9 cellular contexts compared by ENCODE assay signal in genomic region chr6:36642913-36643817, GRCh38. TPM values are rescaled to one million over a fixed set of nuclear protein-coding genes. Genes with fewer than 3 reads are reported as not detected.
A peak's percentile ranks its signal among the peaks of the same experiment; 100 is the strongest.
DNase-seq lines count a peak whose midpoint lies in the region; ATAC-seq, FAIRE-seq and TF ChIP-seq lines count a peak whose summit lies in the region.
"Had no signal": no experiment of that assay in that cellular context is flagged by ENCODE, and none has a peak within 500 bp of the region (broad histone marks: within the 10 kb centered on the region; RNA-seq: fewer than 3 reads in every experiment).

No MANE protein-coding gene starts in this region.

- FAIRE-seq in endothelial cell of umbilical vein (lab: Jason Lieb, UNC), result peak; percentile 44

- no peaks in the 10 kb centered on the region for H3K27me3 ChIP-seq in endothelial cell of umbilical vein (ENCODE audit: control insufficient read depth in 2 of 2, insufficient read depth in 2 of 2, low read length in 2 of 2)

- TF ChIP-seq CTCF in AG09319 (IDR thresholded peaks at IDR 0.05; ENCODE audit: low read depth, low read length) (no peak), endothelial cell of umbilical vein (IDR thresholded peaks at IDR 0.05; ENCODE audit: extremely low read depth in 1 of 2, insufficient read depth in 1 of 2, low read depth in 1 of 2, low read length in 2 of 2) (no peak)

- ATAC-seq in HG03045 (IDR thresholded peaks at IDR 0.05; ENCODE audit: unreplicated experiment) (no peak), GM19463 (IDR thresholded peaks at IDR 0.05; ENCODE audit: unreplicated experiment) (no peak), GM19467 (IDR thresholded peaks at IDR 0.05; ENCODE audit: unreplicated experiment) (no peak)

- peak; percentile 69 for DNase-seq in AG09319 (ENCODE audit: extremely low read depth, low read depth)
- peak; percentile 80 for DNase-seq in NCI-H226
- DNase-seq in endothelial cell of umbilical vein (ENCODE audit: low read depth, low spot score), result peak; percentile 53
- DNase-seq in mesenteric fat pad (ENCODE audit: low spot score), result peak; percentile 92
- no peak for DNase-seq in SIG-M5 (lab: John Stamatoyannopoulos, UW)
- DNase-seq: NCI-H1436 treated with DMSO at 0.1 percent for 48 hours had no signal

- no peaks in the 10 kb centered on the region for H4K20me1 ChIP-seq in endothelial cell of umbilical vein (replicated peaks; ENCODE audit: control insufficient read depth, extremely low read depth, insufficient read depth, low read length)

- no peaks in the 10 kb centered on the region for H3K79me2 ChIP-seq in endothelial cell of umbilical vein (ENCODE audit: control insufficient read depth, insufficient read depth, low read length)

- H3K9me1 ChIP-seq in endothelial cell of umbilical vein (replicated peaks; ENCODE audit: control insufficient read depth, extremely low read depth, insufficient read depth, low read length), result no peaks in the 10 kb centered on the region

- BruUV-seq in endothelial cell of umbilical vein (replicated peaks; lab: Mats Ljungman, UMichigan), result no TSS peak

- H2AFZ ChIP-seq in endothelial cell of umbilical vein (ENCODE audit: low read depth, low read length), result no peak overlapping the region

- intact Hi-C loops in endothelial cell of umbilical vein (cut with micrococcal nuclease), result no loop called here

- POLR2A ChIA-PET in endothelial cell of umbilical vein (lab: Charles Lee), result no interaction called here

- TF ChIP-seq POLR2A in endothelial cell of umbilical vein (IDR thresholded peaks at IDR 0.05; ENCODE audit: low read depth, low read length), result no peak

- H3K4me2 ChIP-seq in endothelial cell of umbilical vein (ENCODE audit: insufficient read depth, low read length), result no peak overlapping the region

- no peak overlapping the region for H3K4me3 ChIP-seq in endothelial cell of umbilical vein (replicated peaks in 1 of 3; ENCODE audit: insufficient read depth in 1 of 3, low read depth in 1 of 3, low read length in 3 of 3)

- no peak overlapping the region for H3K9ac ChIP-seq in endothelial cell of umbilical vein (replicated peaks; ENCODE audit: extremely low read depth, insufficient read depth, low read length)

- no peaks in the 10 kb centered on the region for H3K4me1 ChIP-seq in endothelial cell of umbilical vein (ENCODE audit: control insufficient read depth, extremely low read depth, insufficient read depth, low read length)

- dilution Hi-C loops in endothelial cell of umbilical vein (cut with MboI; ENCODE audit: extremely low pct_ligation_motif_present, low sequenced_read_pairs), result no loop called here

- CTCF ChIA-PET in endothelial cell of umbilical vein (lab: Charles Lee), result interaction anchor here (0.8 to 4.4 kb wide), 5 partner anchors 9 to 116 kb away, joined by 3 to 22 read pairs (median 5); no protein-coding TSS in a partner anchor

- no peak overlapping the region for H3K27ac ChIP-seq in endothelial cell of umbilical vein (ENCODE audit: insufficient read depth, low read depth, low read length)

- H3K9me3 ChIP-seq in endothelial cell of umbilical vein (replicated peaks; ENCODE audit: control insufficient read depth, insufficient read depth, low read length), result no peaks in the 10 kb centered on the region

- no peaks in the 10 kb centered on the region for H3K36me3 ChIP-seq in endothelial cell of umbilical vein (ENCODE audit: control insufficient read depth in 2 of 2, extremely low read depth in 1 of 2, insufficient read depth in 2 of 2, low read length in 2 of 2)

TF ChIP-seq in endothelial cell of umbilical vein, 7 proteins besides CTCF, POLR2A, EP300 and RAD21:
- no peak for TF ChIP-seq MAX (IDR thresholded peaks at IDR 0.05; ENCODE audit: insufficient read depth, insufficient read length)
- TF ChIP-seq POLR2AphosphoS5 (IDR thresholded peaks at IDR 0.05; ENCODE audit: insufficient read depth, low read depth, low read length), result no peak
- no peak for TF ChIP-seq FOS (IDR thresholded peaks at IDR 0.05; ENCODE audit: borderline replicate concordance, insufficient read depth, low read length)
- no peak for TF ChIP-seq GATA2 (IDR thresholded peaks at IDR 0.05; ENCODE audit: insufficient read depth, insufficient read length, low read depth, low read length)
- TF ChIP-seq JUN (IDR thresholded peaks at IDR 0.05; ENCODE audit: borderline replicate concordance, insufficient read depth, insufficient read length, low read depth), result no peak
- no peak for TF ChIP-seq MYC (IDR thresholded peaks at IDR 0.05; ENCODE audit: low read depth, low read length)
- no peak for TF ChIP-seq EZH2 (IDR thresholded peaks at IDR 0.05; ENCODE audit: borderline replicate concordance, low read depth, low read length, severe bottlenecking)

RNA-seq across cellular contexts. Expression of gene CDKN1A, which starts 35.3 kb away (rescaled TPM):
- total RNA-seq in endothelial cell of umbilical vein, result 170 and 199 TPM in 2 replicates
- 238 and 282 TPM in 2 replicates for polyA plus RNA-seq in endothelial cell of umbilical vein
- polyA plus RNA-seq in endothelial cell of umbilical vein (2011; cell fraction: cytosol; rRNA removed), result 175 and 190 TPM in 2 replicates
- 89.3 and 102 TPM in 2 replicates for polyA plus RNA-seq in endothelial cell of umbilical vein (2011; cell fraction: nucleus; rRNA removed)
- polyA plus RNA-seq in endothelial cell of umbilical vein (2012), result 271 and 304 TPM in 2 replicates
- polyA minus RNA-seq in endothelial cell of umbilical vein, result 117 and 125 TPM in 2 replicates
- polyA minus RNA-seq in endothelial cell of umbilical vein (2011; cell fraction: cytosol; rRNA and poly(A)+ RNA removed), result 31.5 TPM
- 39.8 and 48.9 TPM in 2 replicates for polyA minus RNA-seq in endothelial cell of umbilical vein (2011; cell fraction: nucleus; rRNA and poly(A)+ RNA removed)
- 245 TPM for total RNA-seq in mesenteric fat pad

RNA-seq across cellular contexts. Expression of gene SRSF3, which starts 49.0 kb away (rescaled TPM):
- total RNA-seq in endothelial cell of umbilical vein, result 393 and 422 TPM in 2 replicates
- 308 and 317 TPM in 2 replicates for polyA plus RNA-seq in endothelial cell of umbilical vein
- 335 and 360 TPM in 2 replicates for polyA plus RNA-seq in endothelial cell of umbilical vein (2011; cell fraction: cytosol; rRNA removed)
- polyA plus RNA-seq in endothelial cell of umbilical vein (2011; cell fraction: nucleus; rRNA removed), result 386 and 564 TPM in 2 replicates
- polyA plus RNA-seq in endothelial cell of umbilical vein (2012), result 335 and 360 TPM in 2 replicates
- 197 and 229 TPM in 2 replicates for polyA minus RNA-seq in endothelial cell of umbilical vein
- 109 TPM for polyA minus RNA-seq in endothelial cell of umbilical vein (2011; cell fraction: cytosol; rRNA and poly(A)+ RNA removed)
- polyA minus RNA-seq in endothelial cell of umbilical vein (2011; cell fraction: nucleus; rRNA and poly(A)+ RNA removed), result 251 and 283 TPM in 2 replicates
- 214 TPM for total RNA-seq in mesenteric fat pad

RNA-seq across cellular contexts. Expression of gene RAB44, which starts 54.5 kb away (rescaled TPM):
- total RNA-seq in endothelial cell of umbilical vein (0.11 TPM in 1 of 2 replicates, not detected in the other), mesenteric fat pad (0.35 TPM)
- 0.03 TPM in 2 replicates for polyA plus RNA-seq in endothelial cell of umbilical vein
- polyA plus RNA-seq in endothelial cell of umbilical vein (2011; cell fraction: cytosol; rRNA removed), result not detected in 2 replicates
- polyA plus RNA-seq in endothelial cell of umbilical vein (2011; cell fraction: nucleus; rRNA removed), result 0.09 and 0.21 TPM in 2 replicates
- 0.04 TPM in 1 of 2 replicates, not detected in the other for polyA plus RNA-seq in endothelial cell of umbilical vein (2012)
- polyA minus RNA-seq in endothelial cell of umbilical vein, result not detected in 2 replicates
- not detected for polyA minus RNA-seq in endothelial cell of umbilical vein (2011; cell fraction: cytosol; rRNA and poly(A)+ RNA removed)
- not detected in 2 replicates for polyA minus RNA-seq in endothelial cell of umbilical vein (2011; cell fraction: nucleus; rRNA and poly(A)+ RNA removed)
